In genomic region chr5:133565993-133566392, GRCh38 we compare ENCODE assay signal across 9 cellular contexts. TPM values are rescaled to one million over a fixed set of nuclear protein-coding genes. Genes with fewer than 3 reads are reported as not detected.
DNase-seq lines count a peak whose midpoint lies in the region; ATAC-seq and TF ChIP-seq lines count a peak whose summit lies in the region.
"Had no signal": no experiment of that assay in that cellular context is flagged by ENCODE, and none has a peak within 500 bp of the region (broad histone marks: within the 10 kb centered on the region; RNA-seq: fewer than 3 reads in every experiment).

No MANE protein-coding gene starts in this region.

- H3K27ac ChIP-seq in adrenal gland: no peak overlapping the region
- H3K27ac ChIP-seq in lower lobe of right lung: no peak overlapping the region

- no peak overlapping the region for H3K4me3 ChIP-seq in LNCaP clone FGC (ENCODE audit: low read depth, low read length)
- no peak overlapping the region for H3K4me3 ChIP-seq in adrenal gland
- H3K4me3 ChIP-seq in lower lobe of right lung: no peak overlapping the region

- H3K4me1 ChIP-seq in adrenal gland (replicated peaks in 1 of 2) (no peaks in the 10 kb centered on the region), lower lobe of right lung (no peaks in the 10 kb centered on the region)

- ATAC-seq in left lobe of liver: peak; percentile 54
- ATAC-seq in lower lobe of right lung: no peak
- ATAC-seq in HG03521 (IDR thresholded peaks at IDR 0.05; ENCODE audit: unreplicated experiment): no peak
- ATAC-seq in GM21360 (IDR thresholded peaks at IDR 0.05; ENCODE audit: unreplicated experiment): no peak

- H3K36me3 ChIP-seq in adrenal gland (replicated peaks in 1 of 2) (no peaks in the 10 kb centered on the region), lower lobe of right lung (no peaks in the 10 kb centered on the region)

- TF ChIP-seq CTCF in LNCaP clone FGC (IDR thresholded peaks at IDR 0.05; ENCODE audit: control insufficient read depth, extremely low read depth, insufficient read depth): no peak
- no peak for TF ChIP-seq CTCF in adrenal gland (IDR thresholded peaks at IDR 0.05)
- TF ChIP-seq CTCF in lower lobe of right lung (IDR thresholded peaks at IDR 0.05): no peak

- 46 to 62% (median 53%) methylated on average over 3 of the region's 3 CpGs for WGBS in adrenal gland, 4 donors

- H3K9me3 ChIP-seq in adrenal gland (replicated peaks in 1 of 3) (no peaks in the 10 kb centered on the region), lower lobe of right lung (no peaks in the 10 kb centered on the region)

- DNase-seq in GM04504 (ENCODE audit: low read depth) (peak; percentile 3), LNCaP clone FGC (ENCODE audit: low read depth) (peak; percentile 17), adrenal gland (peak in 5 of 7 donors; percentile 20 to 63 (median 52)), left lobe of liver (ENCODE audit: low spot score) (no peak), lower lobe of right lung (no peak)
- no peak for DNase-seq in activated CD4-positive, CD25-positive, alpha-beta regulatory T cell (lab: John Stamatoyannopoulos, UW)
- DNase-seq: NCI-H2081 had no signal

- H3K27me3 ChIP-seq in adrenal gland (no peaks in the 10 kb centered on the region), lower lobe of right lung (ENCODE audit: low read depth) (no peaks in the 10 kb centered on the region)

- TF ChIP-seq POLR2A in adrenal gland (IDR thresholded peaks at IDR 0.05): no peak

- intact Hi-C loops in adrenal gland (cut with DNase I): no loop called here
- intact Hi-C loops in lower lobe of right lung (cut with DNase I): no loop called here

RNA-seq across cellular contexts. Expression of gene FSTL4, which starts 46.3 kb away (rescaled TPM):
- total RNA-seq in adrenal gland (1 to 10 TPM in 7 of 8 donors, under 1 TPM in 1; 0.72 to 5.2 (median 2.6) TPM), left lobe of liver (not detected), lower lobe of right lung (1.9 TPM)
- polyA plus RNA-seq in adrenal gland: 1 to 10 TPM in 2 of 3 donors, under 1 TPM in 1; 0.48 to 3.3 (median 2.6) TPM

Comparison
In these comparisons a context has a peak if more than half of its experiments do, and no peak if none do; other contexts are left out.
1. DNase-seq: peak in GM04504 (single experiment), LNCaP clone FGC (single experiment) and adrenal gland (5 of 7); none in left lobe of liver (single experiment), lower lobe of right lung (single experiment) and activated CD4-positive, CD25-positive, alpha-beta regulatory T cell (0 of 4).